Comparison of ENCODE assay signal across 1 cellular context in genomic region chr1:151972533-151973270, GRCh38.
TF ChIP-seq lines count a peak whose summit lies in the region.

No MANE protein-coding gene starts in this region.

TF ChIP-seq in HEK293, 187 proteins besides CTCF, POLR2A, EP300 and RAD21 (continued from another document and continues in another):
- TF ChIP-seq, protein P1, sequence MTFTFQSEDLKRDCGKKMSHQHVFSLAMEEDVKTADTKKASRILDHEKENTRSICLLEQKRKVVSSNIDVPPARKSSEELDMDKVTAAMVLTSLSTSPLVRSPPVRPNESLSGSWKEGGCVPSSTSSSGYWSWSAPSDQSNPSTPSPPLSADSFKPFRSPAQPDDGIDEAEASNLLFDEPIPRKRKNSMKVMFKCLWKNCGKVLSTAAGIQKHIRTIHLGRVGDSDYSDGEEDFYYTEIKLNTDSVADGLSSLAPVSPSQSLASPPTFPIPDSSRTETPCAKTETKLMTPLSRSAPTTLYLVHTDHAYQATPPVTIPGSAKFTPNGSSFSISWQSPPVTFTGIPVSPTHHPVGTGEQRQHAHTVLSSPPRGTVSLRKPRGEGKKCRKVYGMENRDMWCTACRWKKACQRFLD (tag by site-specific recombination; IDR thresholded peaks at IDR 0.05), result no peak
- TF ChIP-seq SALL2 (tag by site-specific recombination; IDR thresholded peaks at IDR 0.05; ENCODE audit: borderline replicate concordance) (no peak), ZNF548 (tag by site-specific recombination; IDR thresholded peaks at IDR 0.05) (no peak), ZNF645 (tag by site-specific recombination; IDR thresholded peaks at IDR 0.05) (no peak), ZNF114 (tag by site-specific recombination; IDR thresholded peaks at IDR 0.05) (no peak), ZNF146 (tag by site-specific recombination; IDR thresholded peaks at IDR 0.05) (no peak), ZNF221 (tag by site-specific recombination; IDR thresholded peaks at IDR 0.05; ENCODE audit: borderline replicate concordance) (no peak), ZNF239 (tag by site-specific recombination; IDR thresholded peaks at IDR 0.05) (no peak), ZNF654 (tag by site-specific recombination; IDR thresholded peaks at IDR 0.05; ENCODE audit: low read depth) (0 out of 2 replicates have a peak, but pooled peaks have one; percentile 13), ELK4 (IDR thresholded peaks at IDR 0.05; ENCODE audit: borderline replicate concordance, low read depth, low read length) (no peak), ZNF664 (tag by site-specific recombination; IDR thresholded peaks at IDR 0.05) (peak; percentile 52; the same call in 1 of the 2 replicates), TRIM28 (IDR thresholded peaks at IDR 0.05; ENCODE audit: borderline replicate concordance, low read length) (peak; percentile 83; the same call in 1 of the 2 replicates), MZF1 (tag by site-specific recombination; IDR thresholded peaks at IDR 0.05; ENCODE audit: borderline replicate concordance) (no peak), ZNF621 (tag by site-specific recombination; IDR thresholded peaks at IDR 0.05) (no peak), ZNF416 (tag by site-specific recombination; IDR thresholded peaks at IDR 0.05) (no peak), ZNF132 (tag by site-specific recombination; IDR thresholded peaks at IDR 0.05; ENCODE audit: borderline replicate concordance) (no peak), BCL11B (tag by site-specific recombination; IDR thresholded peaks at IDR 0.05; ENCODE audit: low read depth) (no peak), MYNN (tag by site-specific recombination; IDR thresholded peaks at IDR 0.05; ENCODE audit: borderline replicate concordance) (no peak), ZNF423 (tag by site-specific recombination; IDR thresholded peaks at IDR 0.05) (no peak), ZSCAN23 (tag by site-specific recombination; IDR thresholded peaks at IDR 0.05) (peak; percentile 52; the same call in 1 of the 2 replicates), ZNF324 (tag by site-specific recombination; IDR thresholded peaks at IDR 0.05) (no peak), ZNF473 (tag by site-specific recombination; IDR thresholded peaks at IDR 0.05) (no peak), PATZ1 (tag by site-specific recombination; IDR thresholded peaks at IDR 0.05) (peak; percentile 74), ZNF701 (tag by site-specific recombination; IDR thresholded peaks at IDR 0.05) (no peak), ZNF302 (tag by site-specific recombination; IDR thresholded peaks at IDR 0.05; ENCODE audit: low read depth) (no peak), PRDM2 (tag by site-specific recombination; IDR thresholded peaks at IDR 0.05; ENCODE audit: borderline replicate concordance) (no peak), ZNF433 (tag by site-specific recombination; IDR thresholded peaks at IDR 0.05; ENCODE audit: low read depth) (no peak), ZNF266 (tag by site-specific recombination; IDR thresholded peaks at IDR 0.05; ENCODE audit: low read depth) (no peak), ZNF335 (tag by site-specific recombination; conservative IDR thresholded peaks at IDR 0.05) (peak; percentile 61), ZSCAN16 (tag by site-specific recombination; IDR thresholded peaks at IDR 0.05) (0 out of 2 replicates have a peak, but pooled peaks have one; percentile 6), WT1 (tag by site-specific recombination; IDR thresholded peaks at IDR 0.05) (peak; percentile 90), ZNF658 (tag by site-specific recombination; IDR thresholded peaks at IDR 0.05) (no peak), ZNF2 (tag by site-specific recombination; IDR thresholded peaks at IDR 0.05) (0 out of 2 replicates have a peak, but pooled peaks have one; percentile 51)
- TF ChIP-seq, protein P2, sequence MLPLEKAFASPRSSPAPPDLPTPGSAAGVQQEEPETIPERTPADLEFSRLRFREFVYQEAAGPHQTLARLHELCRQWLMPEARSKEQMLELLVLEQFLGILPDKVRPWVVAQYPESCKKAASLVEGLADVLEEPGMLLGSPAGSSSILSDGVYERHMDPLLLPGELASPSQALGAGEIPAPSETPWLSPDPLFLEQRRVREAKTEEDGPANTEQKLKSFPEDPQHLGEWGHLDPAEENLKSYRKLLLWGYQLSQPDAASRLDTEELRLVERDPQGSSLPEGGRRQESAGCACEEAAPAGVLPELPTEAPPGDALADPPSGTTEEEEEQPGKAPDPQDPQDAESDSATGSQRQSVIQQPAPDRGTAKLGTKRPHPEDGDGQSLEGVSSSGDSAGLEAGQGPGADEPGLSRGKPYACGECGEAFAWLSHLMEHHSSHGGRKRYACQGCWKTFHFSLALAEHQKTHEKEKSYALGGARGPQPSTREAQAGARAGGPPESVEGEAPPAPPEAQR (tag by site-specific recombination; IDR thresholded peaks at IDR 0.05), result no peak
- TF ChIP-seq, protein P3, sequence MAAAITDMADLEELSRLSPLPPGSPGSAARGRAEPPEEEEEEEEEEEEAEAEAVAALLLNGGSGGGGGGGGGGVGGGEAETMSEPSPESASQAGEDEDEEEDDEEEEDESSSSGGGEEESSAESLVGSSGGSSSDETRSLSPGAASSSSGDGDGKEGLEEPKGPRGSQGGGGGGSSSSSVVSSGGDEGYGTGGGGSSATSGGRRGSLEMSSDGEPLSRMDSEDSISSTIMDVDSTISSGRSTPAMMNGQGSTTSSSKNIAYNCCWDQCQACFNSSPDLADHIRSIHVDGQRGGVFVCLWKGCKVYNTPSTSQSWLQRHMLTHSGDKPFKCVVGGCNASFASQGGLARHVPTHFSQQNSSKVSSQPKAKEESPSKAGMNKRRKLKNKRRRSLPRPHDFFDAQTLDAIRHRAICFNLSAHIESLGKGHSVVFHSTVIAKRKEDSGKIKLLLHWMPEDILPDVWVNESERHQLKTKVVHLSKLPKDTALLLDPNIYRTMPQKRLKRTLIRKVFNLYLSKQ (tag by site-specific recombination; IDR thresholded peaks at IDR 0.05; ENCODE audit: borderline replicate concordance), result no peak
- TF ChIP-seq, protein P4, sequence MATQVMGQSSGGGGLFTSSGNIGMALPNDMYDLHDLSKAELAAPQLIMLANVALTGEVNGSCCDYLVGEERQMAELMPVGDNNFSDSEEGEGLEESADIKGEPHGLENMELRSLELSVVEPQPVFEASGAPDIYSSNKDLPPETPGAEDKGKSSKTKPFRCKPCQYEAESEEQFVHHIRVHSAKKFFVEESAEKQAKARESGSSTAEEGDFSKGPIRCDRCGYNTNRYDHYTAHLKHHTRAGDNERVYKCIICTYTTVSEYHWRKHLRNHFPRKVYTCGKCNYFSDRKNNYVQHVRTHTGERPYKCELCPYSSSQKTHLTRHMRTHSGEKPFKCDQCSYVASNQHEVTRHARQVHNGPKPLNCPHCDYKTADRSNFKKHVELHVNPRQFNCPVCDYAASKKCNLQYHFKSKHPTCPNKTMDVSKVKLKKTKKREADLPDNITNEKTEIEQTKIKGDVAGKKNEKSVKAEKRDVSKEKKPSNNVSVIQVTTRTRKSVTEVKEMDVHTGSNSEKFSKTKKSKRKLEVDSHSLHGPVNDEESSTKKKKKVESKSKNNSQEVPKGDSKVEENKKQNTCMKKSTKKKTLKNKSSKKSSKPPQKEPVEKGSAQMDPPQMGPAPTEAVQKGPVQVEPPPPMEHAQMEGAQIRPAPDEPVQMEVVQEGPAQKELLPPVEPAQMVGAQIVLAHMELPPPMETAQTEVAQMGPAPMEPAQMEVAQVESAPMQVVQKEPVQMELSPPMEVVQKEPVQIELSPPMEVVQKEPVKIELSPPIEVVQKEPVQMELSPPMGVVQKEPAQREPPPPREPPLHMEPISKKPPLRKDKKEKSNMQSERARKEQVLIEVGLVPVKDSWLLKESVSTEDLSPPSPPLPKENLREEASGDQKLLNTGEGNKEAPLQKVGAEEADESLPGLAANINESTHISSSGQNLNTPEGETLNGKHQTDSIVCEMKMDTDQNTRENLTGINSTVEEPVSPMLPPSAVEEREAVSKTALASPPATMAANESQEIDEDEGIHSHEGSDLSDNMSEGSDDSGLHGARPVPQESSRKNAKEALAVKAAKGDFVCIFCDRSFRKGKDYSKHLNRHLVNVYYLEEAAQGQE (tag by site-specific recombination; IDR thresholded peaks at IDR 0.05), result 0 out of 2 replicates have a peak, but pooled peaks have one; percentile 8
- TF ChIP-seq, protein P5, sequence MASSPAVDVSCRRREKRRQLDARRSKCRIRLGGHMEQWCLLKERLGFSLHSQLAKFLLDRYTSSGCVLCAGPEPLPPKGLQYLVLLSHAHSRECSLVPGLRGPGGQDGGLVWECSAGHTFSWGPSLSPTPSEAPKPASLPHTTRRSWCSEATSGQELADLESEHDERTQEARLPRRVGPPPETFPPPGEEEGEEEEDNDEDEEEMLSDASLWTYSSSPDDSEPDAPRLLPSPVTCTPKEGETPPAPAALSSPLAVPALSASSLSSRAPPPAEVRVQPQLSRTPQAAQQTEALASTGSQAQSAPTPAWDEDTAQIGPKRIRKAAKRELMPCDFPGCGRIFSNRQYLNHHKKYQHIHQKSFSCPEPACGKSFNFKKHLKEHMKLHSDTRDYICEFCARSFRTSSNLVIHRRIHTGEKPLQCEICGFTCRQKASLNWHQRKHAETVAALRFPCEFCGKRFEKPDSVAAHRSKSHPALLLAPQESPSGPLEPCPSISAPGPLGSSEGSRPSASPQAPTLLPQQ (tag by site-specific recombination; IDR thresholded peaks at IDR 0.05), result peak; percentile 74
- TF ChIP-seq, protein P6, sequence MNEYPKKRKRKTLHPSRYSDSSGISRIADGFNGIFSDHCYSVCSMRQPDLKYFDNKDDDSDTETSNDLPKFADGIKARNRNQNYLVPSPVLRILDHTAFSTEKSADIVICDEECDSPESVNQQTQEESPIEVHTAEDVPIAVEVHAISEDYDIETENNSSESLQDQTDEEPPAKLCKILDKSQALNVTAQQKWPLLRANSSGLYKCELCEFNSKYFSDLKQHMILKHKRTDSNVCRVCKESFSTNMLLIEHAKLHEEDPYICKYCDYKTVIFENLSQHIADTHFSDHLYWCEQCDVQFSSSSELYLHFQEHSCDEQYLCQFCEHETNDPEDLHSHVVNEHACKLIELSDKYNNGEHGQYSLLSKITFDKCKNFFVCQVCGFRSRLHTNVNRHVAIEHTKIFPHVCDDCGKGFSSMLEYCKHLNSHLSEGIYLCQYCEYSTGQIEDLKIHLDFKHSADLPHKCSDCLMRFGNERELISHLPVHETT (tag by site-specific recombination; IDR thresholded peaks at IDR 0.05), result peak; percentile 93
